ENCODE assay signal across 17 cellular contexts in genomic region chr3:177594096-177594495, GRCh38.
A peak's percentile ranks its signal among the peaks of the same experiment; 100 is the strongest.
DNase-seq lines count a peak whose midpoint lies in the region; ATAC-seq and TF ChIP-seq lines count a peak whose summit lies in the region.
"Had no signal": no experiment of that assay in that cellular context is flagged by ENCODE, and none has a peak within 500 bp of the region (broad histone marks: within the 10 kb centered on the region; RNA-seq: fewer than 3 reads in every experiment).

No MANE protein-coding gene starts in this region.

- H3K4me3 ChIP-seq in GM23338 (no peak overlapping the region), PC-3 (ENCODE audit: low read length) (no peak overlapping the region), epithelial cell of esophagus (ENCODE audit: low read length) (no peak overlapping the region), trophoblast cell (ENCODE audit: low read depth, low read length) (no peak overlapping the region)
- H3K4me3 ChIP-seq: uterus had no signal

- H3K27ac ChIP-seq in GM23338 (ENCODE audit: low read depth) = no peak overlapping the region
- H3K27ac ChIP-seq in PC-3 (ENCODE audit: low read length) = peak overlapping the region; percentile 69
- peak overlapping the region; percentile 29 for H3K27ac ChIP-seq in trophoblast cell (ENCODE audit: low read depth, low read length)

- H3K4me3 Mint-ChIP-seq in GM23338 = no peak overlapping the region
- H3K4me3 Mint-ChIP-seq: activated naive CD4-positive, alpha-beta T cell treated with anti-CD3 and anti-CD28 coated beads for 36 hours had no signal

- no peak overlapping the region for H4K8ac ChIP-seq in trophoblast cell (ENCODE audit: low read depth, low read length)

- H3K4me2 ChIP-seq in GM23338 (no peak overlapping the region), PC-3 (ENCODE audit: low read length) (peak overlapping the region; percentile 62), trophoblast cell (ENCODE audit: low read length) (no peak overlapping the region)

- H3F3A ChIP-seq in GM23338 (replicated peaks; ENCODE audit: low read depth) (no peaks in the 10 kb centered on the region), PC-3 (ENCODE audit: low read length, unreplicated experiment) (peaks cover 3% of the 10 kb centered on the region)

- H3K27me3 ChIP-seq in GM23338 (ENCODE audit: insufficient read depth) = no peaks in the 10 kb centered on the region
- H3K27me3 ChIP-seq in PC-3 (ENCODE audit: low read length) = no peaks in the 10 kb centered on the region
- H3K27me3 ChIP-seq in trophoblast cell (ENCODE audit: insufficient read depth, low read length) = no peaks in the 10 kb centered on the region
- H3K27me3 ChIP-seq: uterus had no signal

- no peak overlapping the region for H3K14ac ChIP-seq in trophoblast cell (ENCODE audit: low read length)

- H2AK5ac ChIP-seq in trophoblast cell (ENCODE audit: low read length) = no peak overlapping the region

- no peaks in the 10 kb centered on the region for H3K36me3 ChIP-seq in GM23338 (ENCODE audit: insufficient read depth)
- no peaks in the 10 kb centered on the region for H3K36me3 ChIP-seq in PC-3 (ENCODE audit: low read depth, low read length)
- no peaks in the 10 kb centered on the region for H3K36me3 ChIP-seq in trophoblast cell (ENCODE audit: control insufficient read depth in 1 of 2, insufficient read depth in 2 of 2, low read length in 2 of 2)
- H3K36me3 ChIP-seq: uterus had no signal

- intact Hi-C loops in PC-3 (cut with micrococcal nuclease) = loop anchor here (5.0 to 10.0 kb wide), 4 partner anchors 119 to 791 kb away; no protein-coding TSS in a partner anchor

- H3K79me2 ChIP-seq in GM23338 (replicated peaks; ENCODE audit: insufficient read depth) (no peaks in the 10 kb centered on the region), PC-3 (ENCODE audit: low read length) (no peaks in the 10 kb centered on the region), trophoblast cell (ENCODE audit: control insufficient read depth, insufficient read depth, low read length, poor library complexity) (no peaks in the 10 kb centered on the region)

- no peak for DNase-seq in GM23338 (ENCODE audit: low spot score)
- DNase-seq in PC-3 = peak; percentile 54
- DNase-seq in epithelial cell of esophagus (ENCODE audit: low read depth) = peak; percentile 75
- DNase-seq in trophoblast cell = no peak
- DNase-seq in NCI-H69 (lab: John Stamatoyannopoulos, UW) = no peak
- DNase-seq in NCI-H1092 treated with DMSO at 0.1 percent for 48 hours (lab: John Stamatoyannopoulos, UW) = no peak
- DNase-seq in NCI-H1436 (lab: John Stamatoyannopoulos, UW) = no peak
- DNase-seq in RPMI8226 = no peak
- DNase-seq: activated naive CD4-positive, alpha-beta T cell treated with anti-CD3 and anti-CD28 coated beads for 36 hours; activated T-cell treated with anti-CD3 and anti-CD28 coated beads for 4 hours; KG1; NCI-H1436 treated with DMSO at 0.1 percent for 48 hours; nucleus accumbens; right cardiac atrium; stimulated activated naive CD8-positive, alpha-beta T cell treated with anti-CD3 and anti-CD28 coated beads, Interleukin-15, Interleukin-2, amounts not matched to agents 100 U/mL and 50 U/mL, for 24 hours; uterus had no signal

- no peak overlapping the region for H3K18ac ChIP-seq in trophoblast cell (ENCODE audit: low read length)

- POLR2A ChIA-PET in PC-3 (lab: Charles Lee; ENCODE audit: unreplicated experiment) = no interaction called here

- H3K9ac ChIP-seq in PC-3 (ENCODE audit: low read length) (peak overlapping the region; percentile 1; the same call in 1 of the 2 replicates), trophoblast cell (ENCODE audit: low read length) (no peak overlapping the region)

- H3K4me1 ChIP-seq in GM23338 (ENCODE audit: insufficient read depth) (peaks cover 36% of the 10 kb centered on the region), PC-3 (ENCODE audit: insufficient read depth, low read length) (peaks cover 79% of the 10 kb centered on the region), trophoblast cell (ENCODE audit: control insufficient read depth in 1 of 2, insufficient read depth in 2 of 2, low read length in 2 of 2) (peaks cover 20 to 33% of the 10 kb centered on the region in 2 experiments)

- no CpG with 5 or more reads among the region's 6 CpGs for WGBS in trophoblast cell (ENCODE audit: extremely low coverage, insufficient coverage, insufficient read length)

- no peak overlapping the region for H3K27ac Mint-ChIP-seq in GM23338
- H3K27ac Mint-ChIP-seq: activated naive CD4-positive, alpha-beta T cell treated with anti-CD3 and anti-CD28 coated beads for 36 hours had no signal

- no peaks in the 10 kb centered on the region for H3K9me3 ChIP-seq in PC-3 (ENCODE audit: low read length)
- H3K9me3 ChIP-seq in trophoblast cell (ENCODE audit: insufficient read depth, low read depth, low read length) = no peaks in the 10 kb centered on the region
- H3K9me3 ChIP-seq: uterus had no signal

- H3K4ac ChIP-seq in trophoblast cell (ENCODE audit: low read depth, low read length) = no peak overlapping the region

- 0 out of 2 replicates have a peak overlapping the region, but pooled peaks have one; percentile 28 for H2AFZ ChIP-seq in GM23338
- peak overlapping the region; percentile 59 for H2AFZ ChIP-seq in PC-3 (ENCODE audit: low read length)
- no peak overlapping the region for H2AFZ ChIP-seq in trophoblast cell (ENCODE audit: insufficient read depth, low read length, poor library complexity)

- H3K9me3 Mint-ChIP-seq in GM23338 = no peaks in the 10 kb centered on the region
- H3K9me3 Mint-ChIP-seq: activated naive CD4-positive, alpha-beta T cell treated with anti-CD3 and anti-CD28 coated beads for 36 hours had no signal

- H3K36me3 Mint-ChIP-seq in GM23338 (ENCODE audit: low read depth) = no peaks in the 10 kb centered on the region

- BruUV-seq in PC-3 (replicated peaks; lab: Mats Ljungman, UMichigan) = no TSS peak

- H2BK12ac ChIP-seq in trophoblast cell (ENCODE audit: low read length) = peak overlapping the region; percentile 88

- H4K12ac ChIP-seq in trophoblast cell (ENCODE audit: low read depth, low read length) = no peak overlapping the region

- H3K79me1 ChIP-seq in trophoblast cell (ENCODE audit: low read length) = peaks cover 23% of the 10 kb centered on the region

- H4K91ac ChIP-seq in trophoblast cell (ENCODE audit: low read depth, low read length) = no peak overlapping the region

- no peak for TF ChIP-seq CTCF in GM23338 (conservative IDR thresholded peaks at IDR 0.05; ENCODE audit: low read depth in 2 of 2)
- no peak for TF ChIP-seq CTCF in PC-3 (conservative IDR thresholded peaks at IDR 0.05; ENCODE audit: low read depth, low read length)
- no peak for TF ChIP-seq CTCF in epithelial cell of esophagus (IDR thresholded peaks at IDR 0.05; ENCODE audit: insufficient read depth, low read depth, low read length, missing control alignments)

- peaks cover 2% of the 10 kb centered on the region for H3K27me3 Mint-ChIP-seq in GM23338 (ENCODE audit: insufficient read depth, low read depth, poor library complexity)

- ATAC-seq in GM23338 (no peak), PC-3 (no peak)
- ATAC-seq: left lobe of liver; right cardiac atrium; stimulated activated naive CD8-positive, alpha-beta T cell treated with anti-CD3 and anti-CD28 coated beads, Interleukin-15, Interleukin-2, amounts not matched to agents 100 U/mL and 50 U/mL, for 24 hours had no signal

- H3K4me1 Mint-ChIP-seq in GM23338 = peaks cover 40% of the 10 kb centered on the region

- CTCF ChIA-PET in PC-3 (lab: Charles Lee) = no interaction called here

- H2BK5ac ChIP-seq in trophoblast cell (ENCODE audit: low read depth, low read length, poor library complexity) = peak overlapping the region; percentile 21

- peak overlapping the region; percentile 1 for H2BK120ac ChIP-seq in trophoblast cell (ENCODE audit: insufficient read depth, low read length, poor library complexity)

- no peaks in the 10 kb centered on the region for H4K20me1 ChIP-seq in GM23338 (replicated peaks; ENCODE audit: insufficient read depth)
- no peaks in the 10 kb centered on the region for H4K20me1 ChIP-seq in PC-3 (ENCODE audit: low read length)

- H3K23ac ChIP-seq in trophoblast cell (ENCODE audit: low read length) = no peak overlapping the region

- H3K9me2 ChIP-seq in GM23338 (ENCODE audit: insufficient read depth) = no peaks in the 10 kb centered on the region
- no peaks in the 10 kb centered on the region for H3K9me2 ChIP-seq in PC-3 (replicated peaks; ENCODE audit: low read length)

TF ChIP-seq in GM23338, 12 proteins besides CTCF, POLR2A, EP300 and RAD21 (continues in another document):
- TF ChIP-seq ETS1 (IDR thresholded peaks at IDR 0.05) = no peak
- TF ChIP-seq ZNF114 (CRISPR knock-in tag; IDR thresholded peaks at IDR 0.05) = no peak
- TF ChIP-seq POLR2AphosphoS5 (IDR thresholded peaks at IDR 0.05; ENCODE audit: low read depth) = no peak

Comparison
In these comparisons a context has a peak if more than half of its experiments do, and no peak if none do; other contexts are left out.
1. DNase-seq: peak in PC-3 (single experiment) and epithelial cell of esophagus (single experiment); none in GM23338 (single experiment), trophoblast cell (0 of 2), NCI-H69 (single experiment), NCI-H1092 treated with DMSO at 0.1 percent for 48 hours (single experiment), NCI-H1436 (single experiment) and RPMI8226 (single experiment).